Comparison of ENCODE assay signal across 8 cellular contexts in the genomic region with DNA sequence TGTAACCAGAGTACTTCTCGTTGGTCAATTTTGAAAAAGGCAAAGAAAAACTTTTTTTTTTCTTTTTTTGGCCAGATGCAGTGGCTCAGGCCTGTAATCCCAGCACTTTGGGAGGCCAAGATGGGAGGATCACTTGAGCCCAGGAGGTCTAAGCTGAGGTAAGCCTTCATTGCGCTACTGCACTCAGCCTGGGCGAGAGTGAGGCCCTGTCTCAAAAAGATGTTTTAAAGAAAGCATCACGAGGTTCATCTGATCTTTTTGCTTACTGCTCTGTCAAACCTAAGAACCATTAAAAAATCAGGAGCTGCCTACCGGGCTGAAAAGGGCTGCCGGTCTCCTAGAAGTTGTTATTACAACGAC. TPM values are rescaled to one million over a fixed set of nuclear protein-coding genes. Genes with fewer than 3 reads are reported as not detected.
DNase-seq lines count a peak whose midpoint lies in the region; ATAC-seq and TF ChIP-seq lines count a peak whose summit lies in the region.

No MANE protein-coding gene starts in this region.

- TF ChIP-seq POLR2A in tibial nerve (IDR thresholded peaks at IDR 0.05): no peak

- H3K9ac ChIP-seq in adipocyte (ENCODE audit: low read length): peak overlapping the region; percentile 94
- peak overlapping the region; percentile 54 to 75 for H3K9ac ChIP-seq in liver (ENCODE audit: low read depth in 1 of 2, low read length in 2 of 2)

- H3K36me3 ChIP-seq in adipocyte (ENCODE audit: control insufficient read depth, insufficient read depth, low read length, severe bottlenecking) (peaks cover 12% of the 10 kb centered on the region), liver (ENCODE audit: control insufficient read depth in 4 of 4, insufficient read depth in 3 of 4, low read depth in 1 of 4, low read length in 3 of 4) (peaks cover 0 to 10% (median 7%) of the 10 kb centered on the region in 4 donors), tibial nerve (peaks cover 0 to 46% (median 0%) of the 10 kb centered on the region in 3 donors)

- POLR2A ChIA-PET in CD4-positive, alpha-beta T cell (lab: Charles Lee): interaction anchor here (0.6 to 3.2 kb wide), 12 partner anchors 10 to 1936 kb away, joined by 3 to 22 read pairs (median 5); a partner anchor contains a TSS
- POLR2A ChIA-PET in HEK293T (lab: Yijun Ruan, JAX): interaction anchor here (0.6 to 2.1 kb wide), 8 partner anchors 8 to 222 kb away, joined by 3 to 7 read pairs (median 4); a partner anchor contains a TSS

- DNase-seq in CD4-positive, alpha-beta T cell: no peak
- DNase-seq in adipocyte (ENCODE audit: low read depth) (no peak), tibial nerve (ENCODE audit: low spot score in 2 of 2) (no peak), NCI-H774 (lab: John Stamatoyannopoulos, UW) (no peak), HEK293T (ENCODE audit: extremely low spot score) (no peak), GM13977 (ENCODE audit: low spot score) (no peak)

- H3K27me3 Mint-ChIP-seq in CD4-positive, alpha-beta T cell: no peaks in the 10 kb centered on the region

- H3K27ac ChIP-seq in CD4-positive, alpha-beta T cell (ENCODE audit: low read depth, low read length): peak overlapping the region; percentile 92
- H3K27ac ChIP-seq in liver (ENCODE audit: low read depth in 1 of 2, low read length in 2 of 2) (peak overlapping the region; percentile 67 to 73), tibial nerve (peak overlapping the region; percentile 93 to 98 (median 96))

- intact Hi-C loops in CD4-positive, alpha-beta T cell (cut with DNase I, micrococcal nuclease): loop anchor here in 1 of 2 experiments (2.0 to 5.0 kb wide), 2 partner anchors 676 to 949 kb away; a partner anchor contains a TSS

- H3K4me3 ChIP-seq in adipocyte (ENCODE audit: low read length) (peak overlapping the region; percentile 96), liver (ENCODE audit: low read depth in 1 of 3, low read length in 3 of 3) (peak overlapping the region; percentile 51 to 58 (median 54)), tibial nerve (peak overlapping the region; percentile 61 to 94 (median 80))

- H3K27ac Mint-ChIP-seq in CD4-positive, alpha-beta T cell: peak overlapping the region; percentile 98

- no peak for TF ChIP-seq CTCF in CD4-positive, alpha-beta T cell (IDR thresholded peaks at IDR 0.05)
- no peak for TF ChIP-seq CTCF in liver (IDR thresholded peaks at IDR 0.05; ENCODE audit: low read depth, low read length, missing input control)
- no peak for TF ChIP-seq CTCF in tibial nerve (IDR thresholded peaks at IDR 0.05)
- TF ChIP-seq CTCF in GM13977 (IDR thresholded peaks at IDR 0.05; ENCODE audit: extremely low read depth, insufficient read depth, missing control alignments): no peak

- no peak for TF ChIP-seq RAD21 in liver (IDR thresholded peaks at IDR 0.05)

- peaks cover 18% of the 10 kb centered on the region for H3K4me1 ChIP-seq in adipocyte (ENCODE audit: control insufficient read depth, insufficient read depth, low read length)
- peaks cover 0 to 15% (median 9%) of the 10 kb centered on the region in 4 donors for H3K4me1 ChIP-seq in liver (ENCODE audit: control insufficient read depth in 4 of 4, insufficient read depth in 4 of 4, low read length in 3 of 4)
- H3K4me1 ChIP-seq in tibial nerve: peaks cover 0 to 23% (median 7%) of the 10 kb centered on the region in 4 donors

- H3K27me3 ChIP-seq in CD4-positive, alpha-beta T cell (ENCODE audit: control insufficient read depth, insufficient read depth, low read length): no peaks in the 10 kb centered on the region
- H3K27me3 ChIP-seq in adipocyte (replicated peaks; ENCODE audit: control insufficient read depth, insufficient read depth, low read length): no peaks in the 10 kb centered on the region
- no peaks in the 10 kb centered on the region for H3K27me3 ChIP-seq in liver (ENCODE audit: control insufficient read depth in 4 of 4, insufficient read depth in 4 of 4, low read length in 3 of 4)
- no peaks in the 10 kb centered on the region for H3K27me3 ChIP-seq in tibial nerve

- in situ Hi-C loops in GM13977 (cut with MboI; ENCODE audit: low pct_unique_long_range_greater_than_20kb, low sequenced_read_pairs, unreplicated experiment): no loop called here

- peaks cover 67% of the 10 kb centered on the region for H3K36me3 Mint-ChIP-seq in CD4-positive, alpha-beta T cell (ENCODE audit: low read depth)

- no peak for TF ChIP-seq EP300 in tibial nerve (IDR thresholded peaks at IDR 0.05)

- CTCF ChIA-PET in CD4-positive, alpha-beta T cell (lab: Charles Lee): interaction anchor here (1.5 to 1.8 kb wide), 2 partner anchors 28 to 266 kb away, joined by 4 read pairs; no protein-coding TSS in a partner anchor
- CTCF ChIA-PET in HEK293T (lab: Yijun Ruan, JAX): interaction anchor here (1.2 kb wide), 1 partner anchor 265 kb away, joined by 3 read pairs; no protein-coding TSS in a partner anchor

- peak overlapping the region; percentile 97 for H3K4me3 Mint-ChIP-seq in CD4-positive, alpha-beta T cell

- peaks cover 35% of the 10 kb centered on the region for H3K4me1 Mint-ChIP-seq in CD4-positive, alpha-beta T cell (ENCODE audit: low read depth)

- no peaks in the 10 kb centered on the region for H3K9me3 Mint-ChIP-seq in CD4-positive, alpha-beta T cell

- 16% methylated on average over 7 of the region's 7 CpGs for WGBS in liver
- WGBS in tibial nerve, 2 donors: 13 to 14% methylated on average over 7 of the region's 7 CpGs

- no peaks in the 10 kb centered on the region for H3K9me3 ChIP-seq in CD4-positive, alpha-beta T cell (ENCODE audit: control insufficient read depth, low read length)
- H3K9me3 ChIP-seq in adipocyte (ENCODE audit: control insufficient read depth, low read length) (no peaks in the 10 kb centered on the region), liver (ENCODE audit: control insufficient read depth in 4 of 4, low read length in 3 of 4) (no peaks in the 10 kb centered on the region), tibial nerve (no peaks in the 10 kb centered on the region)

- ATAC-seq in CD4-positive, alpha-beta T cell (ENCODE audit: poor library complexity): peak; percentile 2
- peak; percentile 3 for ATAC-seq in HG02678 (IDR thresholded peaks at IDR 0.05; ENCODE audit: unreplicated experiment)

TF ChIP-seq in liver, 16 proteins besides CTCF, POLR2A, EP300 and RAD21:
- TF ChIP-seq NR2F2 (IDR thresholded peaks at IDR 0.05) (no peak), JUND (IDR thresholded peaks at IDR 0.05) (no peak), SP1 (IDR thresholded peaks at IDR 0.05) (no peak), YY1 (IDR thresholded peaks at IDR 0.05) (no peak), HNF4G (IDR thresholded peaks at IDR 0.05) (no peak), HNF4A (conservative IDR thresholded peaks at IDR 0.05) (no peak), TAF1 (conservative IDR thresholded peaks at IDR 0.05) (no peak), GABPA (IDR thresholded peaks at IDR 0.05 in 1 of 2, conservative IDR thresholded peaks at IDR 0.05 in 1 of 2) (no peak), FOXA1 (IDR thresholded peaks at IDR 0.05) (no peak), FOXA2 (IDR thresholded peaks at IDR 0.05) (no peak)
- TF ChIP-seq, protein P1, sequence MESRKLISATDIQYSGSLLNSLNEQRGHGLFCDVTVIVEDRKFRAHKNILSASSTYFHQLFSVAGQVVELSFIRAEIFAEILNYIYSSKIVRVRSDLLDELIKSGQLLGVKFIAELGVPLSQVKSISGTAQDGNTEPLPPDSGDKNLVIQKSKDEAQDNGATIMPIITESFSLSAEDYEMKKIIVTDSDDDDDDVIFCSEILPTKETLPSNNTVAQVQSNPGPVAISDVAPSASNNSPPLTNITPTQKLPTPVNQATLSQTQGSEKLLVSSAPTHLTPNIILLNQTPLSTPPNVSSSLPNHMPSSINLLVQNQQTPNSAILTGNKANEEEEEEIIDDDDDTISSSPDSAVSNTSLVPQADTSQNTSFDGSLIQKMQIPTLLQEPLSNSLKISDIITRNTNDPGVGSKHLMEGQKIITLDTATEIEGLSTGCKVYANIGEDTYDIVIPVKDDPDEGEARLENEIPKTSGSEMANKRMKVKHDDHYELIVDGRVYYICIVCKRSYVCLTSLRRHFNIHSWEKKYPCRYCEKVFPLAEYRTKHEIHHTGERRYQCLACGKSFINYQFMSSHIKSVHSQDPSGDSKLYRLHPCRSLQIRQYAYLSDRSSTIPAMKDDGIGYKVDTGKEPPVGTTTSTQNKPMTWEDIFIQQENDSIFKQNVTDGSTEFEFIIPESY (IDR thresholded peaks at IDR 0.05): no peak
TF ChIP-seq in liver: peak in this region for 0.

TF ChIP-seq in HEK293T, 16 proteins besides CTCF, POLR2A, EP300 and RAD21:
- TF ChIP-seq FOXA1 (IDR thresholded peaks at IDR 0.05) (no peak), CTBP1 (IDR thresholded peaks at IDR 0.05; ENCODE audit: borderline replicate concordance) (no peak), ARNT (IDR thresholded peaks at IDR 0.05) (no peak), HDGF (IDR thresholded peaks at IDR 0.05; ENCODE audit: borderline replicate concordance) (no peak), LEF1 (IDR thresholded peaks at IDR 0.05; ENCODE audit: borderline replicate concordance) (no peak), SUZ12 (IDR thresholded peaks at IDR 0.05) (no peak), FOXK2 (IDR thresholded peaks at IDR 0.05) (no peak), ZNF384 (IDR thresholded peaks at IDR 0.05) (no peak)
- TF ChIP-seq, protein P2, sequence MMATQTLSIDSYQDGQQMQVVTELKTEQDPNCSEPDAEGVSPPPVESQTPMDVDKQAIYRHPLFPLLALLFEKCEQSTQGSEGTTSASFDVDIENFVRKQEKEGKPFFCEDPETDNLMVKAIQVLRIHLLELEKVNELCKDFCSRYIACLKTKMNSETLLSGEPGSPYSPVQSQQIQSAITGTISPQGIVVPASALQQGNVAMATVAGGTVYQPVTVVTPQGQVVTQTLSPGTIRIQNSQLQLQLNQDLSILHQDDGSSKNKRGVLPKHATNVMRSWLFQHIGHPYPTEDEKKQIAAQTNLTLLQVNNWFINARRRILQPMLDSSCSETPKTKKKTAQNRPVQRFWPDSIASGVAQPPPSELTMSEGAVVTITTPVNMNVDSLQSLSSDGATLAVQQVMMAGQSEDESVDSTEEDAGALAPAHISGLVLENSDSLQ (IDR thresholded peaks at IDR 0.05): no peak

RNA-seq across cellular contexts. Expression of a gene that starts 0.6 kb away (rescaled TPM):
- 10 to 100 TPM; 12.3 to 16.3 TPM for total RNA-seq in CD4-positive, alpha-beta T cell
- total RNA-seq in liver (10 to 100 TPM in 1 of 2 donors, 1 to 10 TPM in 1; 8.9 to 12.7 TPM), tibial nerve (10 to 100 TPM; 12.0 to 20.1 (median 13.6) TPM)
- 10 to 100 TPM; 12.1 to 34.7 TPM for polyA plus RNA-seq in liver
